ENCODE assay signal across 24 cellular contexts in the genomic region with DNA sequence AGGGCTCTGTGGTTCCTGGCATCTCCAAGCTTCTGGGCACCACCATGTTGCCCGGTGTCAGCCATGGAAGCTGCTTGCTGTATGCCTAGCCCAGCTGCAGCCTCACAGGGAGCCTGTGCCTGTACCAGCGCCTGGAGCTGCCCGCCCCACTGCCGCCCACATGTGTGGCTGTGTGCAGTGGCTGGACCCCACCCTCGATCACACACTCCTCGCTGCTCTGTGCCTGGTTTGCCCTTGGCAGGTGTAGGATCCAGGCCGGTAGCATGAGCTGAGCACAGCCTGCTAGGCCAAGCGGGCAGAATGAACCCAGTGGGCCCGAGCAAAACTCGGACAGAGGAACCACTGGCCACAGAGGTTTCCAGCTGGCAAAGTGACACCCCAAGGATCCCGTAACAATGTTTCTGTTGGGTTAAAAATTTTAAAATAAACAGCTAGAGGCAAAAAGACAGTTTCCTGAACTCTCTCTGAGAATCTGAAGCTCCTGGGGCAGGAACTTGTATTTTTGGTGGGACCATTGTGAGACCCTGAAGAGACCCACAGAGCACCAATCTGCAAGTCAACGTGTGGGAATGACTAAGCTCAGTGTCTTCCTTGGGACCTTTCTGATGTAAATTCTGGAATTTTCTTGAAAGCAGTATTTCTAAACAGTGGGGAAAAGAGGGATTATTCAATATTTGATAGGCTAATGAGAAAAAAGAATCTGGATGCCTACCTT.
"Had no signal": no experiment of that assay in that cellular context is flagged by ENCODE, and none has a peak within 500 bp of the region (broad histone marks: within the 10 kb centered on the region; RNA-seq: fewer than 3 reads in every experiment).

No MANE protein-coding gene starts in this region.

- ATAC-seq: activated T-cell treated with anti-CD3 and anti-CD28 coated beads, Interleukin-2, amount 50 U/mL, for 4 hours; gastroesophageal sphincter; left cardiac atrium; T-cell had no signal

- H3K4me3 ChIP-seq: gastroesophageal sphincter, heart left ventricle, right lobe of liver, skin epidermis, upper lobe of left lung had no signal

- H3K9me3 ChIP-seq: gastroesophageal sphincter, heart left ventricle, right lobe of liver, upper lobe of left lung had no signal

- H3K9ac ChIP-seq: parathyroid adenoma had no signal

- H3K27me3 Mint-ChIP-seq: memory B cell had no signal

- H3K9me3 Mint-ChIP-seq: activated naive CD8-positive, alpha-beta T cell treated with anti-CD3 and anti-CD28 coated beads for 36 hours; activated T-cell treated with anti-CD3 and anti-CD28 coated beads, Interleukin-2, amount 50 U/mL, for 4 hours; activated T-helper 2 cell treated with anti-CD3 and anti-CD28 coated beads, Interferon-gamma antibody, Interleukin-2, Interleukin-4, amounts not matched to agents 10 μg/mL and 5 μg/mL and 100 μg/mL, durations not matched to agents 14 hours and 24 hours and 36 hours; memory B cell; nephron; T-cell had no signal

- H2AFZ ChIP-seq: parathyroid adenoma had no signal

- DNase-seq: activated CD4-positive, alpha-beta T cell treated with anti-CD3 and anti-CD28 coated beads for 1 hour; activated CD8-positive, alpha-beta memory T cell treated with anti-CD3 and anti-CD28 coated beads for 24 hours; activated CD8-positive, alpha-beta memory T cell treated with anti-CD3 and anti-CD28 coated beads, Interleukin-2, amount 50 U/mL, for 4 hours; activated naive CD4-positive, alpha-beta T cell; activated naive CD8-positive, alpha-beta T cell treated with anti-CD3 and anti-CD28 coated beads for 36 hours; activated T-cell treated with anti-CD3 and anti-CD28 coated beads, Interleukin-2, amount 50 U/mL, for 4 hours; amniotic stem cell; cortex of kidney; heart left ventricle; islet precursor cell; left cardiac atrium; nucleus accumbens; right lobe of liver; stimulated activated CD4-positive, alpha-beta T cell treated with anti-CD3 and anti-CD28 coated beads, Interleukin-1b, Interleukin-23, amount 100 ng/mL, for 48 hours; T-cell; WERI-Rb-1 had no signal

- H3K36me3 Mint-ChIP-seq: activated naive CD8-positive, alpha-beta T cell treated with anti-CD3 and anti-CD28 coated beads for 36 hours; memory B cell; T-cell had no signal

- H3K27ac Mint-ChIP-seq: activated naive CD8-positive, alpha-beta T cell treated with anti-CD3 and anti-CD28 coated beads for 36 hours; activated T-helper 2 cell treated with anti-CD3 and anti-CD28 coated beads, Interferon-gamma antibody, Interleukin-2, Interleukin-4, amounts not matched to agents 10 μg/mL and 5 μg/mL and 100 μg/mL, durations not matched to agents 14 hours and 24 hours and 36 hours; memory B cell; nephron; T-cell had no signal

- H3K4me1 ChIP-seq: right lobe of liver, upper lobe of left lung had no signal

- H3K27ac ChIP-seq: epithelial cell of prostate, gastroesophageal sphincter, heart left ventricle, parathyroid adenoma, right lobe of liver, skin epidermis, upper lobe of left lung, WERI-Rb-1 had no signal

- H3K4me1 Mint-ChIP-seq: activated naive CD8-positive, alpha-beta T cell treated with anti-CD3 and anti-CD28 coated beads for 36 hours; memory B cell; T-cell had no signal

- H3K36me3 ChIP-seq: gastroesophageal sphincter, heart left ventricle, right lobe of liver, upper lobe of left lung, WERI-Rb-1 had no signal

- H3K4me3 Mint-ChIP-seq: activated naive CD8-positive, alpha-beta T cell treated with anti-CD3 and anti-CD28 coated beads for 36 hours; activated T-cell treated with anti-CD3 and anti-CD28 coated beads, Interleukin-2, amount 50 U/mL, for 4 hours; memory B cell; nephron; T-cell had no signal

- H3K79me2 ChIP-seq: parathyroid adenoma had no signal

- H3K27me3 ChIP-seq: gastroesophageal sphincter, heart left ventricle, right lobe of liver, upper lobe of left lung had no signal
